In the genomic region with DNA sequence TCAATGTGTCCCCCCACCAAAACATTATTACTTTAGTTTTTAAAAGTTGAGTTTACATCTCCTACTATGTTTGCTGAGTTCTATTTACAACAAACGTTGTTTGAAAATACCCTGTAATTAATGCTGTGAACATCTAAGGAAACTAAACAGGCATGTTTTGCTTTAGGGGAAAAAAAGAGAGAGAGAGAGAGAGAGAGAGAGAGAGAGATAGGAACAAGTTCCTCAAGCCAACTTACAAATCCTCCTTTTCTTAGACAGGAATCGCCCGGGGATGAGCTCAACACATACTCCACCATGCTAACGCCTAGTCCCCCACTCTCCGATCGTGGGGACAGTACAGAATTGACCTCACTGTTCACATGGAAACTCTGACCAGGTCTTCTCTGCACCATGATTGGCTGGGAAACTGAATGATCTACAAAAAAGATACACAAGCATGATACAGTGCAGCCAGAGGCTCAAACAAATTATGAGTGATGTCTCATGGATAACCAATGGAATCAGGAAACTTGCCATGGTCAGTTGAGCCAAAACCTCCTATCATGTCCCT, we compare ENCODE assay signal across 1 cellular context.
TF ChIP-seq lines count a peak whose summit lies in the region.

No MANE protein-coding gene starts in this region.

TF ChIP-seq in HepG2, 621 proteins besides CTCF, POLR2A, EP300 and RAD21:
- TF ChIP-seq ATF3 (CRISPR knock-in tag; IDR thresholded peaks at IDR 0.05): no peak
- TF ChIP-seq RBM22 (optimal IDR thresholded peaks at IDR 0.05; ENCODE audit: low read length): peak; percentile 91
